8 cellular contexts compared by ENCODE assay signal in the genomic region with DNA sequence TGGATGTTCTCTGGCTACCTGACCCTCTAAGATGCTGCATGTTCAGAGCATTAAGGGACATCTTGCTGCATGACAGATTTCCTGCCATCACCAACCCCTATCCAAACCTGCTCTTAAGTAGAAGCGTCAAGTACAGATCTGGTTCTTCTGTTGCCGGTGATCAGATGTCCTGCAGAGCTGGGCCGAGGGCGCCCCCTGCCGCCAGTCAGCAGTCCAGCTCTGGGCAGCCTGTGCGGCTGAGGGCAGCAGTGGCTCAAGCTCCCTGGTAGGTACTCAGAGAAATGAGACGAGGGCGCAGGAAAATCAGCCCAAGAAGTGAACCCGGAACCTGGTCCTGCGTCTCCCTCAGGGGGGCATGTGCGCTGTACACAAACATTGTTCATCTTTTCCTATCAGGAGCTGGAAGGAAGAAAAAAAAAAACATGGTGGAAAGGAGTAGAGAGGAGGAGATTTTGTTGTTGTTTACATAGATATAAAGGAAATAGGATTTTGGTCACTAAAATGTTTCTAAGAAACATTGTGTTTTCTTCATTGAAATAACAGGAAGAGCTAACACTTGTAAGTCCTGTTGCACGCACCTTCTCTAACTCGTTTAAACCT.
A peak's percentile ranks its signal among the peaks of the same experiment; 100 is the strongest.
DNase-seq lines count a peak whose midpoint lies in the region; ATAC-seq and TF ChIP-seq lines count a peak whose summit lies in the region.

No MANE protein-coding gene starts in this region.

- TF ChIP-seq CTCF in Caco-2 (IDR thresholded peaks at IDR 0.05; ENCODE audit: insufficient read depth in 1 of 2, low read depth in 1 of 2, low read length in 1 of 2, severe bottlenecking in 1 of 2, unreplicated experiment in 1 of 2): peak; percentile 82 to 84

- H3K36me3 ChIP-seq in Caco-2 (ENCODE audit: control insufficient read depth, insufficient read depth, low read length): no peaks in the 10 kb centered on the region

- H3K4me1 ChIP-seq in Caco-2: no peaks in the 10 kb centered on the region

- no peaks in the 10 kb centered on the region for H3K4me1 Mint-ChIP-seq in Caco-2 (ENCODE audit: low read depth, unreplicated experiment)

- ATAC-seq in GM18907 (IDR thresholded peaks at IDR 0.05; ENCODE audit: unreplicated experiment) (peak; percentile 85), HG03135 (IDR thresholded peaks at IDR 0.05; ENCODE audit: unreplicated experiment) (peak; percentile 66)
- ATAC-seq in activated naive CD4-positive, alpha-beta T cell treated with anti-CD3 and anti-CD28 coated beads, Interleukin-2, amount 50 U/mL, for 72 hours: peak; percentile 46 to 75

- H3K9me3 ChIP-seq in Caco-2: no peaks in the 10 kb centered on the region

- H3K27me3 ChIP-seq in Caco-2 (replicated peaks; ENCODE audit: control insufficient read depth, insufficient read depth, low read length): no peaks in the 10 kb centered on the region

- H3K27me3 Mint-ChIP-seq in Caco-2 (ENCODE audit: insufficient read depth, unreplicated experiment): peaks cover 28% of the 10 kb centered on the region

- no TSS peak for BruUV-seq in Caco-2 (replicated peaks; lab: Mats Ljungman, UMichigan)

- H3K27ac Mint-ChIP-seq in Caco-2 (ENCODE audit: unreplicated experiment): no peak overlapping the region
- H3K27ac Mint-ChIP-seq in activated naive CD4-positive, alpha-beta T cell treated with anti-CD3 and anti-CD28 coated beads, Interleukin-2, amount 50 U/mL, for 72 hours: no peak overlapping the region

- POLR2A ChIA-PET in Caco-2 (lab: Charles Lee): interaction anchor here (0.6 kb wide), 1 partner anchor 12 kb away, joined by 4 read pairs; no protein-coding TSS in a partner anchor

- CTCF ChIA-PET in Caco-2 (lab: Charles Lee): interaction anchor here (0.8 to 1.3 kb wide), 4 partner anchors 9 to 676 kb away, joined by 3 to 5 read pairs (median 3); no protein-coding TSS in a partner anchor

- no peaks in the 10 kb centered on the region for H3K36me3 Mint-ChIP-seq in Caco-2 (ENCODE audit: insufficient read depth, unreplicated experiment)
- H3K36me3 Mint-ChIP-seq in activated naive CD4-positive, alpha-beta T cell treated with anti-CD3 and anti-CD28 coated beads, Interleukin-2, amount 50 U/mL, for 72 hours: peaks cover 0 to 5% of the 10 kb centered on the region in 2 donors

- H3K4me3 ChIP-seq in Caco-2 (ENCODE audit: low read depth, low read length): no peak overlapping the region

- intact Hi-C loops in Caco-2 (cut with micrococcal nuclease; ENCODE audit: unreplicated experiment): loop anchor here (2.0 kb wide), 1 partner anchor 494 kb away; no protein-coding TSS in a partner anchor

- DNase-seq in Caco-2 (peak; percentile 58 to 73), NCI-H526 (lab: John Stamatoyannopoulos, UW) (peak; percentile 63 to 87), hypothalamus (lab: John Stamatoyannopoulos, UW) (peak in 26 of 51 donors; percentile 7 to 61 (median 34)), epidermal melanocyte (ENCODE audit: insufficient read length, low spot score) (no peak)
- DNase-seq in activated naive CD4-positive, alpha-beta T cell treated with anti-CD3 and anti-CD28 coated beads, Interleukin-2, amount 50 U/mL, for 72 hours (ENCODE audit: low spot score in 2 of 2): peak in 1 of 2 donors; percentile 53
- DNase-seq in stimulated activated CD4-positive, alpha-beta T cell treated with anti-CD3 and anti-CD28 coated beads, Interleukin-2, amount 100 ng/mL, for 24 hours: peak; percentile 21 to 69

- no peak overlapping the region for H3K4me3 Mint-ChIP-seq in Caco-2 (ENCODE audit: unreplicated experiment)

- H3K9me3 Mint-ChIP-seq in Caco-2 (ENCODE audit: unreplicated experiment): no peaks in the 10 kb centered on the region
- no peaks in the 10 kb centered on the region for H3K9me3 Mint-ChIP-seq in activated naive CD4-positive, alpha-beta T cell treated with anti-CD3 and anti-CD28 coated beads, Interleukin-2, amount 50 U/mL, for 72 hours
